7 cellular contexts compared by ENCODE assay signal in genomic region chr15:22238276-22238949, GRCh38.
DNase-seq lines count a peak whose midpoint lies in the region; ATAC-seq and TF ChIP-seq lines count a peak whose summit lies in the region.
"Not testable (repeated sequence)": the region's sequence is repeated elsewhere in the genome, so short reads cannot be mapped to it uniquely, and the experiment has no call there.

No MANE protein-coding gene starts in this region.

- H3K36me3 ChIP-seq in BLaER1 treated with 17β-estradiol and CSF1 and Interleukin-3, amounts not matched to agents 10 nM and 100 nM; heart left ventricle; lower lobe of right lung: not testable (repeated sequence)

- peak overlapping the region in 9 of 11 experiments; percentile 27 to 77 (median 70); a peak in 12 of 22 replicates for H3K4me2 ChIP-seq in BLaER1 treated with 17β-estradiol and CSF1 and Interleukin-3, amounts not matched to agents 10 nM and 100 nM

- intact Hi-C loops in heart left ventricle (cut with DNase I) = loop anchor here in 1 of 10 donors (10.0 kb wide), 1 partner anchor 1884 kb away; no protein-coding TSS in a partner anchor
- intact Hi-C loops in lower lobe of right lung (cut with DNase I); sciatic nerve (cut with DNase I): not testable (repeated sequence)

- peak in 3 of 4 donors; percentile 57 to 89 (median 87) for ATAC-seq in heart left ventricle
- ATAC-seq in lower lobe of right lung = peak; percentile 7 to 22
- ATAC-seq in sciatic nerve = peak; percentile 36

- TF ChIP-seq CTCF in heart left ventricle (IDR thresholded peaks at IDR 0.05); lower lobe of right lung (IDR thresholded peaks at IDR 0.05): not testable (repeated sequence)

- H3K27ac ChIP-seq in BLaER1 treated with 17β-estradiol and CSF1 and Interleukin-3, amounts not matched to agents 10 nM and 100 nM = peak overlapping the region in 1 of 11 experiments; percentile 20; a peak in 1 of 22 replicates
- not testable (repeated sequence) for H3K27ac ChIP-seq in heart left ventricle, lower lobe of right lung

- not testable (repeated sequence) for TF ChIP-seq POLR2A in heart left ventricle (IDR thresholded peaks at IDR 0.05)

- peaks cover 21 to 41% (median 30%) of the 10 kb centered on the region in 10 experiments for H3K4me1 ChIP-seq in BLaER1 treated with 17β-estradiol and CSF1 and Interleukin-3, amounts not matched to agents 10 nM and 100 nM
- H3K4me1 ChIP-seq in heart left ventricle, lower lobe of right lung: not testable (repeated sequence)

- WGBS in heart left ventricle, 4 donors = 67 to 81% (median 75%) methylated on average over 18 to 20 of the region's 20 CpGs

- not testable (repeated sequence) for H4K20me1 ChIP-seq in BLaER1 treated with 17β-estradiol and CSF1 and Interleukin-3, amounts not matched to agents 10 nM and 100 nM

- peaks cover 6 to 18% (median 11%) of the 10 kb centered on the region in 11 experiments; a peak in 20 of 22 replicates for H3K9me3 ChIP-seq in BLaER1 treated with 17β-estradiol and CSF1 and Interleukin-3, amounts not matched to agents 10 nM and 100 nM (replicated peaks in 1 of 11)
- H3K9me3 ChIP-seq in heart left ventricle = peaks cover 0 to 11% (median 0%) of the 10 kb centered on the region in 12 donors
- H3K9me3 ChIP-seq in lower lobe of right lung = not testable (repeated sequence)

- not testable (repeated sequence) for H3K9ac ChIP-seq in BLaER1 treated with 17β-estradiol and CSF1 and Interleukin-3, amounts not matched to agents 10 nM and 100 nM

- DNase-seq in NCI-H460 (ENCODE audit: extremely low read depth, low read depth) (peak; percentile 100), cerebellar cortex (ENCODE audit: low spot score) (peak; percentile 71), heart left ventricle (peak in 2 of 5 donors; percentile 45 to 60)
- DNase-seq in activated effector memory CD4-positive, alpha-beta T cell treated with anti-CD3 and anti-CD28 coated beads, Interleukin-2, amount 50 U/mL, for 16 hours = peak; percentile 64
- DNase-seq in lower lobe of right lung; sciatic nerve (ENCODE audit: low spot score): not testable (repeated sequence)

- not testable (repeated sequence) for H3K4me3 ChIP-seq in BLaER1 treated with 17β-estradiol and CSF1 and Interleukin-3, amounts not matched to agents 10 nM and 100 nM; heart left ventricle; lower lobe of right lung

- H3K27me3 ChIP-seq in BLaER1 treated with 17β-estradiol and CSF1 and Interleukin-3, amounts not matched to agents 10 nM and 100 nM; heart left ventricle; lower lobe of right lung (ENCODE audit: low read depth): not testable (repeated sequence)

Comparison
In these comparisons a context has a peak if more than half of its experiments do, and no peak if none do; other contexts are left out.
1. ATAC-seq: peak in every context shown above with its lines; median percentile 87 in heart left ventricle; 36 in sciatic nerve; 14 in lower lobe of right lung.